Comparison of ENCODE assay signal across 17 cellular contexts in genomic region chr12:57451233-57451778, GRCh38. TPM values are rescaled to one million over a fixed set of nuclear protein-coding genes. Genes with fewer than 3 reads are reported as not detected.
A peak's percentile ranks its signal among the peaks of the same experiment; 100 is the strongest.
DNase-seq lines count a peak whose midpoint lies in the region; ATAC-seq, FAIRE-seq and TF ChIP-seq lines count a peak whose summit lies in the region.
"Had no signal": no experiment of that assay in that cellular context is flagged by ENCODE, and none has a peak within 500 bp of the region (broad histone marks: within the 10 kb centered on the region; RNA-seq: fewer than 3 reads in every experiment).

No MANE protein-coding gene starts in this region.

- H2AK5ac ChIP-seq in neuronal stem cell (ENCODE audit: low read depth, low read length), result no peak overlapping the region

- BruUV-seq in HepG2 (replicated peaks; lab: Mats Ljungman, UMichigan), result no TSS peak

- POLR2A ChIA-PET in HepG2 (lab: Yijun Ruan, JAX), result interaction anchor here (1.0 to 6.4 kb wide), 6 partner anchors 14 to 144 kb away, joined by 3 to 99 read pairs (median 13); partner anchors contain the start of genes INHBC and R3HDM2

- peaks cover 2% of the 10 kb centered on the region for H3K79me1 ChIP-seq in neuronal stem cell (ENCODE audit: low read depth, low read length)

- in situ Hi-C loops in HepG2 (cut with HindIII; ENCODE audit: extremely low pct_ligation_motif_present, low pct_unique_long_range_greater_than_20kb), result loop anchor here (5.0 kb wide), 1 partner anchor 144 kb away; no protein-coding TSS in a partner anchor

- no peak for TF ChIP-seq POLR2A in heart left ventricle (IDR thresholded peaks at IDR 0.05)
- peak in 1 of 2 experiments; percentile 52; a peak in 1 of 4 replicates for TF ChIP-seq POLR2A in HepG2 (IDR thresholded peaks at IDR 0.05; ENCODE audit: insufficient read depth in 1 of 2, low read depth in 2 of 2, low read length in 2 of 2)

- no peaks in the 10 kb centered on the region for H3K36me3 ChIP-seq in heart left ventricle
- no peaks in the 10 kb centered on the region for H3K36me3 ChIP-seq in HepG2 (replicated peaks in 1 of 2; ENCODE audit: control insufficient read depth in 1 of 2, insufficient read depth in 2 of 2, low read length in 2 of 2)
- no peaks in the 10 kb centered on the region for H3K36me3 ChIP-seq in tibial artery
- no peaks in the 10 kb centered on the region for H3K36me3 ChIP-seq in neuronal stem cell (replicated peaks in 1 of 2; ENCODE audit: control insufficient read depth in 2 of 2, insufficient read depth in 2 of 2, low read length in 2 of 2)
- H3K36me3 ChIP-seq: thyroid gland had no signal

- H2BK15ac ChIP-seq in neuronal stem cell (ENCODE audit: low read length), result no peak overlapping the region

- H3K9ac ChIP-seq in HepG2 (ENCODE audit: insufficient read depth, low read depth, low read length) (peak overlapping the region; percentile 39), neuronal stem cell (ENCODE audit: low read depth, low read length, poor library complexity) (no peak overlapping the region)

- H3K9me3 ChIP-seq in heart left ventricle, result peaks cover 0 to 5% (median 0%) of the 10 kb centered on the region in 12 donors
- H3K9me3 ChIP-seq in HepG2 (ENCODE audit: low read length), result no peaks in the 10 kb centered on the region
- no peaks in the 10 kb centered on the region for H3K9me3 ChIP-seq in tibial artery
- no peaks in the 10 kb centered on the region for H3K9me3 ChIP-seq in neuronal stem cell (replicated peaks in 1 of 2; ENCODE audit: control insufficient read depth in 2 of 2, insufficient read depth in 1 of 2, low read depth in 1 of 2, low read length in 2 of 2)
- H3K9me3 ChIP-seq: thyroid gland had no signal

- TF ChIP-seq RAD21 in HepG2 (CRISPR knock-in tag; IDR thresholded peaks at IDR 0.05), result peak; percentile 24; the same call in 1 of the 2 replicates

- H3K23ac ChIP-seq in neuronal stem cell (ENCODE audit: low read depth, low read length, poor library complexity), result no peak overlapping the region

- H3K4me3 ChIP-seq in heart left ventricle, result no peak overlapping the region
- H3K4me3 ChIP-seq in HepG2 (replicated peaks in 1 of 3; ENCODE audit: insufficient read depth in 1 of 3, low read depth in 2 of 3, low read length in 3 of 3), result peak overlapping the region in 2 of 3 experiments; percentile 17 to 58; a peak in 2 of 6 replicates
- H3K4me3 ChIP-seq in tibial artery, result no peak overlapping the region
- H3K4me3 ChIP-seq in neuronal stem cell (ENCODE audit: low read length in 2 of 2), result no peak overlapping the region
- H3K4me3 ChIP-seq: thyroid gland had no signal

- FAIRE-seq in HepG2 (lab: Jason Lieb, UNC), result peak; percentile 99
- FAIRE-seq: RCC 7860 had no signal

- H3K14ac ChIP-seq in neuronal stem cell (ENCODE audit: low read length), result no peak overlapping the region

- no peak overlapping the region for H4K91ac ChIP-seq in neuronal stem cell (ENCODE audit: low read depth, low read length, poor library complexity)

- H4K8ac ChIP-seq in neuronal stem cell (ENCODE audit: low read depth, low read length), result no peak overlapping the region

- TF ChIP-seq CTCF in heart left ventricle (IDR thresholded peaks at IDR 0.05), result no peak
- TF ChIP-seq CTCF in HepG2 (CRISPR knock-in tag; IDR thresholded peaks at IDR 0.05), result peak; percentile 49
- TF ChIP-seq CTCF in tibial artery (IDR thresholded peaks at IDR 0.05), result no peak

- H2AFZ ChIP-seq in HepG2 (ENCODE audit: low read length) (no peak overlapping the region), neuronal stem cell (ENCODE audit: low read length) (no peak overlapping the region)

- no peaks in the 10 kb centered on the region for H4K20me1 ChIP-seq in HepG2 (ENCODE audit: insufficient read depth, low read length)

- H3K79me2 ChIP-seq in HepG2 (ENCODE audit: insufficient read depth, low read length), result peaks cover 10% of the 10 kb centered on the region

- H2BK12ac ChIP-seq in neuronal stem cell (ENCODE audit: low read length), result no peak overlapping the region

- WGBS in heart left ventricle, 4 donors, result 79 to 92% (median 85%) methylated on average over 6 of the region's 6 CpGs
- 3% methylated on average over 6 of the region's 6 CpGs for WGBS in HepG2 (ENCODE audit: low lambda C conversion rate)
- WGBS in neuronal stem cell (ENCODE audit: extremely low coverage in 2 of 2, insufficient read length in 2 of 2, insufficient replicate concordance in 1 of 2), 2 donors, result no CpG with 5 or more reads among the region's 6 CpGs

- H2BK5ac ChIP-seq in neuronal stem cell (ENCODE audit: low read length), result no peak overlapping the region

- ATAC-seq in heart left ventricle, result no peak
- ATAC-seq in HepG2, result peak; percentile 47
- ATAC-seq: naive thymus-derived CD8-positive, alpha-beta T cell had no signal

- H3K4me2 ChIP-seq in HepG2 (ENCODE audit: low read depth, low read length), result peak overlapping the region; percentile 80
- no peak overlapping the region for H3K4me2 ChIP-seq in neuronal stem cell (ENCODE audit: insufficient read depth, low read length, poor library complexity, severe bottlenecking)

- CTCF ChIA-PET in HepG2 (lab: Yijun Ruan, JAX; ENCODE audit: low intra/inter-chr PET ratio, low total read pairs), result interaction anchor here (6.1 kb wide), 1 partner anchor 144 kb away, joined by 66 read pairs; no protein-coding TSS in a partner anchor

- intact Hi-C loops in heart left ventricle (cut with DNase I) (loop anchor here in 7 of 10 donors (5.0 to 10.0 kb wide), 3 partner anchors 173 to 189 kb away; no protein-coding TSS in a partner anchor), cardiac septum (cut with DNase I) (loop anchor here (5.0 kb wide), 1 partner anchor 189 kb away; no protein-coding TSS in a partner anchor), HepG2 (cut with micrococcal nuclease; ENCODE audit: unreplicated experiment) (loop anchor here (5.0 to 10.0 kb wide), 2 partner anchors 189 to 697 kb away; partner anchors contain the start of gene PRIM1), tibial artery (cut with DNase I; ENCODE audit: low total_unique reads) (loop anchor here (5.0 kb wide), 2 partner anchors 184 to 329 kb away; no protein-coding TSS in a partner anchor)

- no peak overlapping the region for H3K4ac ChIP-seq in neuronal stem cell (ENCODE audit: low read length)

- H2BK120ac ChIP-seq in neuronal stem cell (ENCODE audit: low read depth, low read length), result no peak overlapping the region

- H3K4me1 ChIP-seq in heart left ventricle (peaks cover 0 to 30% (median 12%) of the 10 kb centered on the region in 12 donors), HepG2 (ENCODE audit: insufficient read depth, low read length) (peaks cover 64% of the 10 kb centered on the region), tibial artery (peaks cover 0 to 21% (median 18%) of the 10 kb centered on the region in 4 donors), neuronal stem cell (ENCODE audit: control insufficient read depth in 2 of 2, insufficient read depth in 1 of 2, low read depth in 1 of 2, low read length in 2 of 2) (peaks cover 16% of the 10 kb centered on the region in 2 donors)

- DNase-seq in heart left ventricle (no peak), cardiac septum (ENCODE audit: low spot score) (no peak), amniotic epithelial cell (ENCODE audit: low read depth) (peak; percentile 23), HepG2 (ENCODE audit: low spot score) (peak; percentile 94), tibial artery (no peak), HCEC 1CT (no peak), activated gamma-delta T cell treated with Interleukin-2 at 50 U/mL for 16 hours (no peak), neuronal stem cell (ENCODE audit: low spot score) (no peak)
- DNase-seq: CD4-positive, alpha-beta T cell; immature natural killer cell; mammary epithelial cell; MM.1S; naive thymus-derived CD8-positive, alpha-beta T cell; thyroid gland had no signal

- TF ChIP-seq EP300 in HepG2 (IDR thresholded peaks at IDR 0.05; ENCODE audit: low read depth in 2 of 2, low read length in 2 of 2), result peak; percentile 55 to 96; a peak in 3 of 4 replicates
- peak; percentile 90 for TF ChIP-seq EP300 in HepG2 (CRISPR knock-in tag; IDR thresholded peaks at IDR 0.05; ENCODE audit: borderline replicate concordance)

- H3K18ac ChIP-seq in neuronal stem cell (ENCODE audit: low read length), result no peak overlapping the region

- peak overlapping the region in 10 of 12 donors; percentile 8 to 94 (median 77) for H3K27ac ChIP-seq in heart left ventricle
- H3K27ac ChIP-seq in HepG2 (ENCODE audit: extremely low read length, insufficient read depth, low read length), result peak overlapping the region; percentile 58
- peak overlapping the region; percentile 82 to 89 for H3K27ac ChIP-seq in tibial artery
- H3K27ac ChIP-seq in neuronal stem cell (replicated peaks; ENCODE audit: low read length), result no peak overlapping the region
- H3K27ac ChIP-seq: thyroid gland had no signal

- H3K27me3 ChIP-seq in heart left ventricle (no peaks in the 10 kb centered on the region), HepG2 (ENCODE audit: control insufficient read depth in 1 of 2, insufficient read depth in 2 of 2, low read length in 2 of 2) (no peaks in the 10 kb centered on the region; a peak in 1 of 5 replicates), tibial artery (peaks cover 0 to 3% of the 10 kb centered on the region in 2 donors), neuronal stem cell (ENCODE audit: control insufficient read depth in 3 of 3, insufficient read depth in 3 of 3, low read depth in 1 of 3, low read length in 3 of 3) (peaks cover 0 to 11% (median 5%) of the 10 kb centered on the region in 3 experiments)
- H3K27me3 ChIP-seq: thyroid gland had no signal

RNA-seq across cellular contexts. Expression of gene INHBE, which starts 3.8 kb away (rescaled TPM):
- under 1 TPM in 1 of 9 donors, not detected in 8; 0.64 TPM for total RNA-seq in heart left ventricle
- under 1 TPM in 1 of 2 donors, not detected in 1; 0.03 TPM for polyA plus RNA-seq in heart left ventricle
- total RNA-seq in cardiac septum, result 0.73 TPM
- total RNA-seq in HepG2 (2016; rRNA removed; fragmentation: Illumina TruSeq; extraction: Trizol), result 6.8 and 17.0 TPM in 2 replicates
- 1.4 and 1.9 TPM in 2 replicates for total RNA-seq in HepG2 (2016; cell fraction: cytosol; rRNA removed; fragmentation: Illumina TruSeq; extraction: Trizol; ENCODE audit: low read depth)
- total RNA-seq in HepG2 (2016; cell fraction: insoluble cytoplasmic fraction; rRNA removed; fragmentation: Illumina TruSeq; extraction: Trizol), result 8.0 and 15.5 TPM in 2 replicates
- 3.2 and 3.3 TPM in 2 replicates for total RNA-seq in HepG2 (2016; cell fraction: membrane; rRNA removed; fragmentation: Illumina TruSeq; extraction: Trizol)
- total RNA-seq in HepG2 (2016; cell fraction: nucleus; rRNA removed; fragmentation: Illumina TruSeq; extraction: Trizol), result 11.2 and 13.1 TPM in 2 replicates
- 32.0 and 55.8 TPM in 2 replicates for polyA plus RNA-seq in HepG2 (2011; rRNA removed)
- 39.2 and 45.0 TPM in 2 replicates for polyA plus RNA-seq in HepG2 (2011; cell fraction: cytosol; rRNA removed)
- polyA plus RNA-seq in HepG2 (2011; cell fraction: nucleus; rRNA removed), result 12.5 and 25.8 TPM in 2 replicates
- polyA plus RNA-seq in HepG2 (2012), result 16.9 and 62.2 TPM in 2 replicates
- polyA plus RNA-seq in HepG2 (2016; cell fraction: cytosol; fragmentation: Illumina TruSeq; extraction: Trizol; ENCODE audit: low read depth), result 0.90 and 1.2 TPM in 2 replicates
- 6.5 and 7.6 TPM in 2 replicates for polyA plus RNA-seq in HepG2 (2016; cell fraction: insoluble cytoplasmic fraction; fragmentation: Illumina TruSeq; extraction: Trizol; ENCODE audit: low read depth)
- 1.8 and 2.0 TPM in 2 replicates for polyA plus RNA-seq in HepG2 (2016; cell fraction: membrane; fragmentation: Illumina TruSeq; extraction: Trizol; ENCODE audit: low read depth)
- 16.9 and 17.1 TPM in 2 replicates for polyA plus RNA-seq in HepG2 (2016; cell fraction: nucleus; fragmentation: Illumina TruSeq; extraction: Trizol; ENCODE audit: insufficient read depth, low read depth)
- polyA minus RNA-seq in HepG2 (2011; rRNA and poly(A)+ RNA removed; ENCODE audit: low replicate concordance), result 0.51 and 61.0 TPM in 2 replicates
- polyA minus RNA-seq in HepG2 (2011; cell fraction: cytosol; rRNA and poly(A)+ RNA removed), result 21.0 and 26.6 TPM in 2 replicates
- 7.1 and 11.4 TPM in 2 replicates for polyA minus RNA-seq in HepG2 (2011; cell fraction: nucleus; rRNA and poly(A)+ RNA removed)
- polyA plus RNA-seq in neuronal stem cell (2013, experiment 1 of 2), result 0.24 TPM
- 0.35 TPM for polyA plus RNA-seq in neuronal stem cell (2013, experiment 2 of 2)
- total RNA-seq: CD4-positive, alpha-beta T cell; dermis microvascular lymphatic vessel endothelial cell; naive thymus-derived CD8-positive, alpha-beta T cell; thyroid gland had no signal
- polyA plus RNA-seq: immature natural killer cell had no signal

RNA-seq across cellular contexts. Expression of gene GLI1, which starts 8.3 kb away (rescaled TPM):
- total RNA-seq in heart left ventricle (1 to 10 TPM in 4 of 9 donors, under 1 TPM in 5; 0.19 to 2.6 (median 0.83) TPM), cardiac septum (0.83 TPM), HepG2 (2016; rRNA removed; fragmentation: Illumina TruSeq; extraction: Trizol) (0.20 TPM in 1 of 2 replicates, not detected in the other)
- polyA plus RNA-seq in heart left ventricle (under 1 TPM; 0.08 to 0.97 TPM), HepG2 (2011; rRNA removed) (0.09 and 0.27 TPM in 2 replicates)
- total RNA-seq in HepG2 (2016; cell fraction: cytosol; rRNA removed; fragmentation: Illumina TruSeq; extraction: Trizol; ENCODE audit: low read depth), result 0.53 TPM in 1 of 2 replicates, not detected in the other
- not detected in 2 replicates for total RNA-seq in HepG2 (2016; cell fraction: insoluble cytoplasmic fraction; rRNA removed; fragmentation: Illumina TruSeq; extraction: Trizol)
- not detected in 2 replicates for total RNA-seq in HepG2 (2016; cell fraction: membrane; rRNA removed; fragmentation: Illumina TruSeq; extraction: Trizol)
- total RNA-seq in HepG2 (2016; cell fraction: nucleus; rRNA removed; fragmentation: Illumina TruSeq; extraction: Trizol), result not detected in 2 replicates
- polyA plus RNA-seq in HepG2 (2011; cell fraction: cytosol; rRNA removed), result 0.06 and 0.07 TPM in 2 replicates
- polyA plus RNA-seq in HepG2 (2011; cell fraction: nucleus; rRNA removed), result 0.33 and 0.42 TPM in 2 replicates
- 0.55 TPM in 1 of 2 replicates, not detected in the other for polyA plus RNA-seq in HepG2 (2012)
- polyA plus RNA-seq in HepG2 (2016; cell fraction: cytosol; fragmentation: Illumina TruSeq; extraction: Trizol; ENCODE audit: low read depth), result not detected in 2 replicates
- polyA plus RNA-seq in HepG2 (2016; cell fraction: insoluble cytoplasmic fraction; fragmentation: Illumina TruSeq; extraction: Trizol; ENCODE audit: low read depth), result 0.35 TPM in 1 of 2 replicates, not detected in the other
- polyA plus RNA-seq in HepG2 (2016; cell fraction: membrane; fragmentation: Illumina TruSeq; extraction: Trizol; ENCODE audit: low read depth), result not detected in 2 replicates
- polyA plus RNA-seq in HepG2 (2016; cell fraction: nucleus; fragmentation: Illumina TruSeq; extraction: Trizol; ENCODE audit: insufficient read depth, low read depth), result 0.17 and 0.49 TPM in 2 replicates
- 2.5 TPM in 1 of 2 replicates, not detected in the other for polyA minus RNA-seq in HepG2 (2011; rRNA and poly(A)+ RNA removed; ENCODE audit: low replicate concordance)
- not detected in 2 replicates for polyA minus RNA-seq in HepG2 (2011; cell fraction: cytosol; rRNA and poly(A)+ RNA removed)
- not detected in 2 replicates for polyA minus RNA-seq in HepG2 (2011; cell fraction: nucleus; rRNA and poly(A)+ RNA removed)
- 0.28 TPM for polyA plus RNA-seq in neuronal stem cell (2013, experiment 1 of 2)
- polyA plus RNA-seq in neuronal stem cell (2013, experiment 2 of 2), result 0.03 TPM
- total RNA-seq: epithelial cell of proximal tubule had no signal
- polyA plus RNA-seq: naive thymus-derived CD8-positive, alpha-beta T cell had no signal

RNA-seq across cellular contexts. Expression of gene INHBC, which starts 16.7 kb away (rescaled TPM):
- total RNA-seq in heart left ventricle, result under 1 TPM in 1 of 9 donors, not detected in 8; 0.27 TPM
- under 1 TPM in 1 of 2 donors, not detected in 1; 0.03 TPM for polyA plus RNA-seq in heart left ventricle
- not detected for total RNA-seq in cardiac septum
- 1.5 and 1.8 TPM in 2 replicates for total RNA-seq in HepG2 (2016; rRNA removed; fragmentation: Illumina TruSeq; extraction: Trizol)
- 0.20 and 0.35 TPM in 2 replicates for total RNA-seq in HepG2 (2016; cell fraction: cytosol; rRNA removed; fragmentation: Illumina TruSeq; extraction: Trizol; ENCODE audit: low read depth)
- total RNA-seq in HepG2 (2016; cell fraction: insoluble cytoplasmic fraction; rRNA removed; fragmentation: Illumina TruSeq; extraction: Trizol), result 1.3 and 1.7 TPM in 2 replicates
- 1.1 TPM in 2 replicates for total RNA-seq in HepG2 (2016; cell fraction: membrane; rRNA removed; fragmentation: Illumina TruSeq; extraction: Trizol)
- total RNA-seq in HepG2 (2016; cell fraction: nucleus; rRNA removed; fragmentation: Illumina TruSeq; extraction: Trizol), result 2.3 and 2.6 TPM in 2 replicates
- polyA plus RNA-seq in HepG2 (2011; rRNA removed), result 12.7 and 13.8 TPM in 2 replicates
- polyA plus RNA-seq in HepG2 (2011; cell fraction: cytosol; rRNA removed), result 11.4 and 11.9 TPM in 2 replicates
- 4.8 and 6.4 TPM in 2 replicates for polyA plus RNA-seq in HepG2 (2011; cell fraction: nucleus; rRNA removed)
- polyA plus RNA-seq in HepG2 (2012), result 2.3 and 4.2 TPM in 2 replicates
- polyA plus RNA-seq in HepG2 (2016; cell fraction: cytosol; fragmentation: Illumina TruSeq; extraction: Trizol; ENCODE audit: low read depth), result 0.35 and 0.46 TPM in 2 replicates
- polyA plus RNA-seq in HepG2 (2016; cell fraction: insoluble cytoplasmic fraction; fragmentation: Illumina TruSeq; extraction: Trizol; ENCODE audit: low read depth), result 3.2 and 3.3 TPM in 2 replicates
- polyA plus RNA-seq in HepG2 (2016; cell fraction: membrane; fragmentation: Illumina TruSeq; extraction: Trizol; ENCODE audit: low read depth), result 1.3 and 1.4 TPM in 2 replicates
- polyA plus RNA-seq in HepG2 (2016; cell fraction: nucleus; fragmentation: Illumina TruSeq; extraction: Trizol; ENCODE audit: insufficient read depth, low read depth), result 4.0 and 4.8 TPM in 2 replicates
- polyA minus RNA-seq in HepG2 (2011; rRNA and poly(A)+ RNA removed; ENCODE audit: low replicate concordance), result 0.16 and 20.9 TPM in 2 replicates
- 4.8 and 4.9 TPM in 2 replicates for polyA minus RNA-seq in HepG2 (2011; cell fraction: cytosol; rRNA and poly(A)+ RNA removed)
- polyA minus RNA-seq in HepG2 (2011; cell fraction: nucleus; rRNA and poly(A)+ RNA removed), result 5.0 and 6.3 TPM in 2 replicates
- 0.11 TPM for polyA plus RNA-seq in neuronal stem cell (2013, experiment 1 of 2)
- 0.11 TPM for polyA plus RNA-seq in neuronal stem cell (2013, experiment 2 of 2)
- total RNA-seq: dermis microvascular lymphatic vessel endothelial cell, epithelial cell of proximal tubule had no signal
- polyA plus RNA-seq: naive thymus-derived CD8-positive, alpha-beta T cell had no signal

RNA-seq across cellular contexts. Expression of gene R3HDM2, which starts 20.5 kb away (rescaled TPM):
- 100 to 1,000 TPM in 1 of 9 donors, 10 to 100 TPM in 8; 33.1 to 102 (median 61.9) TPM for total RNA-seq in heart left ventricle
- 10 to 100 TPM; 12.7 to 24.5 TPM for polyA plus RNA-seq in heart left ventricle
- total RNA-seq in cardiac septum, result 77.7 TPM
- total RNA-seq in HepG2 (2016; rRNA removed; fragmentation: Illumina TruSeq; extraction: Trizol), result 8.3 and 11.1 TPM in 2 replicates
- total RNA-seq in HepG2 (2016; cell fraction: cytosol; rRNA removed; fragmentation: Illumina TruSeq; extraction: Trizol; ENCODE audit: low read depth), result 5.7 and 8.8 TPM in 2 replicates
- total RNA-seq in HepG2 (2016; cell fraction: insoluble cytoplasmic fraction; rRNA removed; fragmentation: Illumina TruSeq; extraction: Trizol), result 6.4 and 10.3 TPM in 2 replicates
- total RNA-seq in HepG2 (2016; cell fraction: membrane; rRNA removed; fragmentation: Illumina TruSeq; extraction: Trizol), result 9.0 and 10.3 TPM in 2 replicates
- total RNA-seq in HepG2 (2016; cell fraction: nucleus; rRNA removed; fragmentation: Illumina TruSeq; extraction: Trizol), result 14.9 and 18.4 TPM in 2 replicates
- polyA plus RNA-seq in HepG2 (2011; rRNA removed), result 23.5 and 26.2 TPM in 2 replicates
- polyA plus RNA-seq in HepG2 (2011; cell fraction: cytosol; rRNA removed), result 7.3 and 10.4 TPM in 2 replicates
- polyA plus RNA-seq in HepG2 (2011; cell fraction: nucleus; rRNA removed), result 48.1 and 57.1 TPM in 2 replicates
- polyA plus RNA-seq in HepG2 (2012), result 13.7 and 15.9 TPM in 2 replicates
- polyA plus RNA-seq in HepG2 (2016; cell fraction: cytosol; fragmentation: Illumina TruSeq; extraction: Trizol; ENCODE audit: low read depth), result 1.4 and 2.4 TPM in 2 replicates
- 10.8 and 11.3 TPM in 2 replicates for polyA plus RNA-seq in HepG2 (2016; cell fraction: insoluble cytoplasmic fraction; fragmentation: Illumina TruSeq; extraction: Trizol; ENCODE audit: low read depth)
- polyA plus RNA-seq in HepG2 (2016; cell fraction: membrane; fragmentation: Illumina TruSeq; extraction: Trizol; ENCODE audit: low read depth), result 6.5 and 7.8 TPM in 2 replicates
- 44.4 and 51.2 TPM in 2 replicates for polyA plus RNA-seq in HepG2 (2016; cell fraction: nucleus; fragmentation: Illumina TruSeq; extraction: Trizol; ENCODE audit: insufficient read depth, low read depth)
- polyA minus RNA-seq in HepG2 (2011; rRNA and poly(A)+ RNA removed; ENCODE audit: low replicate concordance), result 10.6 and 21.3 TPM in 2 replicates
- polyA minus RNA-seq in HepG2 (2011; cell fraction: cytosol; rRNA and poly(A)+ RNA removed), result 9.9 and 10.8 TPM in 2 replicates
- polyA minus RNA-seq in HepG2 (2011; cell fraction: nucleus; rRNA and poly(A)+ RNA removed), result 26.1 and 27.0 TPM in 2 replicates
- 37.4 TPM for polyA plus RNA-seq in neuronal stem cell (2013, experiment 1 of 2)
- 37.2 TPM for polyA plus RNA-seq in neuronal stem cell (2013, experiment 2 of 2)

RNA-seq across cellular contexts. Expression of gene ARHGAP9, which starts 28.4 kb away (rescaled TPM):
- 10 to 100 TPM in 2 of 9 donors, 1 to 10 TPM in 7; 2.2 to 33.4 (median 3.9) TPM for total RNA-seq in heart left ventricle
- 1 to 10 TPM; 1.7 to 3.4 TPM for polyA plus RNA-seq in heart left ventricle
- total RNA-seq in cardiac septum, result 5.9 TPM
- total RNA-seq in HepG2 (2016; rRNA removed; fragmentation: Illumina TruSeq; extraction: Trizol), result 0.18 TPM in 1 of 2 replicates, not detected in the other
- not detected in 2 replicates for total RNA-seq in HepG2 (2016; cell fraction: cytosol; rRNA removed; fragmentation: Illumina TruSeq; extraction: Trizol; ENCODE audit: low read depth)
- 0.32 TPM in 1 of 2 replicates, not detected in the other for total RNA-seq in HepG2 (2016; cell fraction: insoluble cytoplasmic fraction; rRNA removed; fragmentation: Illumina TruSeq; extraction: Trizol)
- not detected in 2 replicates for total RNA-seq in HepG2 (2016; cell fraction: membrane; rRNA removed; fragmentation: Illumina TruSeq; extraction: Trizol)
- total RNA-seq in HepG2 (2016; cell fraction: nucleus; rRNA removed; fragmentation: Illumina TruSeq; extraction: Trizol), result not detected in 2 replicates
- polyA plus RNA-seq in HepG2 (2011; rRNA removed), result 0.95 and 1.2 TPM in 2 replicates
- polyA plus RNA-seq in HepG2 (2011; cell fraction: cytosol; rRNA removed), result 0.33 and 0.40 TPM in 2 replicates
- polyA plus RNA-seq in HepG2 (2011; cell fraction: nucleus; rRNA removed), result 3.1 and 5.5 TPM in 2 replicates
- 0.39 and 0.55 TPM in 2 replicates for polyA plus RNA-seq in HepG2 (2012)
- polyA plus RNA-seq in HepG2 (2016; cell fraction: cytosol; fragmentation: Illumina TruSeq; extraction: Trizol; ENCODE audit: low read depth), result not detected in 2 replicates
- 0.17 TPM in 1 of 2 replicates, not detected in the other for polyA plus RNA-seq in HepG2 (2016; cell fraction: insoluble cytoplasmic fraction; fragmentation: Illumina TruSeq; extraction: Trizol; ENCODE audit: low read depth)
- polyA plus RNA-seq in HepG2 (2016; cell fraction: membrane; fragmentation: Illumina TruSeq; extraction: Trizol; ENCODE audit: low read depth), result 0.15 TPM in 1 of 2 replicates, not detected in the other
- 0.51 and 0.87 TPM in 2 replicates for polyA plus RNA-seq in HepG2 (2016; cell fraction: nucleus; fragmentation: Illumina TruSeq; extraction: Trizol; ENCODE audit: insufficient read depth, low read depth)
- polyA minus RNA-seq in HepG2 (2011; rRNA and poly(A)+ RNA removed; ENCODE audit: low replicate concordance), result 0.44 TPM in 1 of 2 replicates, not detected in the other
- not detected in 2 replicates for polyA minus RNA-seq in HepG2 (2011; cell fraction: cytosol; rRNA and poly(A)+ RNA removed)
- 0.64 and 1.7 TPM in 2 replicates for polyA minus RNA-seq in HepG2 (2011; cell fraction: nucleus; rRNA and poly(A)+ RNA removed)
- 0.01 TPM for polyA plus RNA-seq in neuronal stem cell (2013, experiment 1 of 2)
- polyA plus RNA-seq in neuronal stem cell (2013, experiment 2 of 2), result 0.07 TPM
- total RNA-seq: dermis microvascular lymphatic vessel endothelial cell had no signal
- polyA plus RNA-seq: mammary epithelial cell had no signal

Comparison
In these comparisons a context has a peak if more than half of its experiments do, and no peak if none do; other contexts are left out.
1. DNase-seq: peak in amniotic epithelial cell (single experiment) and HepG2 (single experiment); none in heart left ventricle (0 of 5), cardiac septum (single experiment), tibial artery (0 of 2), HCEC 1CT (single experiment), activated gamma-delta T cell treated with Interleukin-2 at 50 U/mL for 16 hours (single experiment) and neuronal stem cell (single experiment).
2. H3K4me3 ChIP-seq: peak in HepG2 (2 of 3); none in heart left ventricle (0 of 12), tibial artery (0 of 2) and neuronal stem cell (0 of 2).